ENCODE assay signal across 1 cellular context in the genomic region with DNA sequence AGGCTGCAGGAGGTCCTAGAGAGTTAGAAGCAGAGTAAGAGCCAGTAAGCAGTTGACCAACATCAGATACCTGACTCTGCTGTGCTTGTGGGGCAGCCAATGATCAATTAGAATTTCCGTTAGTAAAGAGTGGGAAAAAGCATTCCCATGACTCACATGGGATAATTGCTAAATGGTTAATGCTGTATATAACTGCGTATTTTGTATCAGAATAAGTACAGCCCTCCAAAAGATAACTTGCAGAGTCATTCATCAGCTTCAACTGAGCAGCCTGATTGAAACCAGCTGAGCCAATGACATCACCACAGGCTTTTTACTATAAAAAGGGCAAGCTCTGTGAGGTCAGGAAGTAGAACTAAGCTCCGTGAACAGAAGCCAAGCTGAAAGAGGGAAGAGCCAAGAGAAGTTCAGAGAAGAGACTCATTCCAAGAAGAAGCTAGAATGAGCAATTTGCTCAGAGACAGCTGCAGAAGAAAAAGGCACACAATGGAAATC.
TF ChIP-seq lines count a peak whose summit lies in the region.

No MANE protein-coding gene starts in this region.

TF ChIP-seq in HEK293, 187 proteins besides CTCF, POLR2A, EP300 and RAD21 (continued from another document and continues in another):
- TF ChIP-seq, protein P1, sequence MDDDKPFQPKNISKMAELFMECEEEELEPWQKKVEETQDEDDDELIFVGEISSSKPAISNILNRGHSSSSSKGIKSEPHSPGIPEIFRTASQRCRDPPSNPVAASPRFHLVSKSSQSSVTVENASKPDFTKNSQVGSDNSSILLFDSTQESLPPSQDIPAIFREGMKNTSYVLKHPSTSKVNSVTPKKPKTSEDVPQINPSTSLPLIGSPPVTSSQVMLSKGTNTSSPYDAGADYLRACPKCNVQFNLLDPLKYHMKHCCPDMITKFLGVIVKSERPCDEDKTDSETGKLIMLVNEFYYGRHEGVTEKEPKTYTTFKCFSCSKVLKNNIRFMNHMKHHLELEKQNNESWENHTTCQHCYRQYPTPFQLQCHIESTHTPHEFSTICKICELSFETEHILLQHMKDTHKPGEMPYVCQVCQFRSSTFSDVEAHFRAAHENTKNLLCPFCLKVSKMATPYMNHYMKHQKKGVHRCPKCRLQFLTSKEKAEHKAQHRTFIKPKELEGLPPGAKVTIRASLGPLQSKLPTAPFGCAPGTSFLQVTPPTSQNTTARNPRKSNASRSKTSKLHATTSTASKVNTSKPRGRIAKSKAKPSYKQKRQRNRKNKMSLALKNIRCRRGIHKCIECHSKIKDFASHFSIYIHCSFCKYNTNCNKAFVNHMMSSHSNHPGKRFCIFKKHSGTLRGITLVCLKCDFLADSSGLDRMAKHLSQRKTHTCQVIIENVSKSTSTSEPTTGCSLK (tag by site-specific recombination; IDR thresholded peaks at IDR 0.05) = no peak
- TF ChIP-seq FEZF1 (tag by site-specific recombination; IDR thresholded peaks at IDR 0.05) (peak; percentile 93), RBAK (tag by site-specific recombination; IDR thresholded peaks at IDR 0.05) (no peak), ZNF239 (tag by site-specific recombination; IDR thresholded peaks at IDR 0.05) (no peak), ZNF624 (tag by site-specific recombination; IDR thresholded peaks at IDR 0.05) (no peak), ZBTB17 (tag by site-specific recombination; IDR thresholded peaks at IDR 0.05) (no peak), ZBTB8A (tag by site-specific recombination; IDR thresholded peaks at IDR 0.05) (no peak), ZNF10 (tag by site-specific recombination; IDR thresholded peaks at IDR 0.05) (peak; percentile 74; the same call in 1 of the 2 replicates), ZNF707 (tag by site-specific recombination; IDR thresholded peaks at IDR 0.05) (no peak), SP7 (tag by site-specific recombination; IDR thresholded peaks at IDR 0.05) (peak; percentile 59), ZNF138 (tag by site-specific recombination; IDR thresholded peaks at IDR 0.05; ENCODE audit: borderline replicate concordance) (no peak), ZBTB21 (tag by site-specific recombination; IDR thresholded peaks at IDR 0.05) (peak; percentile 68), ZNF391 (tag by site-specific recombination; IDR thresholded peaks at IDR 0.05; ENCODE audit: borderline replicate concordance, low read depth) (no peak), ZNF121 (tag by site-specific recombination; IDR thresholded peaks at IDR 0.05) (no peak), OVOL3 (tag by site-specific recombination; IDR thresholded peaks at IDR 0.05) (no peak), ZNF223 (tag by site-specific recombination; IDR thresholded peaks at IDR 0.05) (no peak), KLF1 (tag by site-specific recombination; IDR thresholded peaks at IDR 0.05) (no peak), ZNF843 (tag by site-specific recombination; IDR thresholded peaks at IDR 0.05) (0 out of 2 replicates have a peak, but pooled peaks have one; percentile 22), ZNF473 (tag by site-specific recombination; IDR thresholded peaks at IDR 0.05) (no peak), ZNF660 (tag by site-specific recombination; IDR thresholded peaks at IDR 0.05) (no peak), ZFP69B (tag by site-specific recombination; IDR thresholded peaks at IDR 0.05) (0 out of 2 replicates have a peak, but pooled peaks have one; percentile 20), ZNF366 (tag by site-specific recombination; conservative IDR thresholded peaks at IDR 0.05) (no peak), ZNF266 (tag by site-specific recombination; IDR thresholded peaks at IDR 0.05; ENCODE audit: low read depth) (no peak), KLF9 (tag by site-specific recombination; IDR thresholded peaks at IDR 0.05; ENCODE audit: low read depth) (no peak), ZNF341 (tag by site-specific recombination; IDR thresholded peaks at IDR 0.05; ENCODE audit: low read depth) (no peak), ZNF510 (tag by site-specific recombination; IDR thresholded peaks at IDR 0.05; ENCODE audit: insufficient replicate concordance) (no peak), ZNF23 (tag by site-specific recombination; IDR thresholded peaks at IDR 0.05; ENCODE audit: borderline replicate concordance) (no peak), ZNF350 (tag by site-specific recombination; IDR thresholded peaks at IDR 0.05) (no peak), GLI2 (tag by site-specific recombination; IDR thresholded peaks at IDR 0.05; ENCODE audit: borderline replicate concordance, low read depth) (no peak), HOXC10 (CRISPR knock-in tag; IDR thresholded peaks at IDR 0.05) (no peak), ZNF549 (tag by site-specific recombination; IDR thresholded peaks at IDR 0.05) (no peak), ZNF24 (tag by site-specific recombination; IDR thresholded peaks at IDR 0.05) (no peak), TRIM28 (IDR thresholded peaks at IDR 0.05; ENCODE audit: borderline replicate concordance, low read length) (peak; percentile 71; the same call in 1 of the 2 replicates), ZNF544 (tag by site-specific recombination; IDR thresholded peaks at IDR 0.05) (no peak), GLIS2 (tag by site-specific recombination; IDR thresholded peaks at IDR 0.05) (no peak), TCF7L2 (IDR thresholded peaks at IDR 0.05; ENCODE audit: borderline replicate concordance, low read depth, low read length) (no peak), ZEB2 (tag by site-specific recombination; IDR thresholded peaks at IDR 0.05) (peak; percentile 62; the same call in 1 of the 2 replicates), ZNF335 (tag by site-specific recombination; conservative IDR thresholded peaks at IDR 0.05) (peak; percentile 44), SALL2 (tag by site-specific recombination; IDR thresholded peaks at IDR 0.05; ENCODE audit: borderline replicate concordance) (no peak), ZBTB1 (tag by site-specific recombination; IDR thresholded peaks at IDR 0.05) (no peak), SCRT2 (tag by site-specific recombination; IDR thresholded peaks at IDR 0.05) (no peak), ZNF626 (tag by site-specific recombination; IDR thresholded peaks at IDR 0.05) (no peak), GLIS1 (tag by site-specific recombination; IDR thresholded peaks at IDR 0.05) (peak; percentile 27; the same call in 1 of the 2 replicates), ZNF585B (tag by site-specific recombination; IDR thresholded peaks at IDR 0.05) (no peak), ZNF416 (tag by site-specific recombination; IDR thresholded peaks at IDR 0.05) (no peak), ZNF596 (tag by site-specific recombination; IDR thresholded peaks at IDR 0.05) (no peak)
- TF ChIP-seq, protein P2, sequence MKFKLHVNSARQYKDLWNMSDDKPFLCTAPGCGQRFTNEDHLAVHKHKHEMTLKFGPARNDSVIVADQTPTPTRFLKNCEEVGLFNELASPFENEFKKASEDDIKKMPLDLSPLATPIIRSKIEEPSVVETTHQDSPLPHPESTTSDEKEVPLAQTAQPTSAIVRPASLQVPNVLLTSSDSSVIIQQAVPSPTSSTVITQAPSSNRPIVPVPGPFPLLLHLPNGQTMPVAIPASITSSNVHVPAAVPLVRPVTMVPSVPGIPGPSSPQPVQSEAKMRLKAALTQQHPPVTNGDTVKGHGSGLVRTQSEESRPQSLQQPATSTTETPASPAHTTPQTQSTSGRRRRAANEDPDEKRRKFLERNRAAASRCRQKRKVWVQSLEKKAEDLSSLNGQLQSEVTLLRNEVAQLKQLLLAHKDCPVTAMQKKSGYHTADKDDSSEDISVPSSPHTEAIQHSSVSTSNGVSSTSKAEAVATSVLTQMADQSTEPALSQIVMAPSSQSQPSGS (tag by site-specific recombination; IDR thresholded peaks at IDR 0.05; ENCODE audit: low read depth) = peak; percentile 72
- TF ChIP-seq, protein P3, sequence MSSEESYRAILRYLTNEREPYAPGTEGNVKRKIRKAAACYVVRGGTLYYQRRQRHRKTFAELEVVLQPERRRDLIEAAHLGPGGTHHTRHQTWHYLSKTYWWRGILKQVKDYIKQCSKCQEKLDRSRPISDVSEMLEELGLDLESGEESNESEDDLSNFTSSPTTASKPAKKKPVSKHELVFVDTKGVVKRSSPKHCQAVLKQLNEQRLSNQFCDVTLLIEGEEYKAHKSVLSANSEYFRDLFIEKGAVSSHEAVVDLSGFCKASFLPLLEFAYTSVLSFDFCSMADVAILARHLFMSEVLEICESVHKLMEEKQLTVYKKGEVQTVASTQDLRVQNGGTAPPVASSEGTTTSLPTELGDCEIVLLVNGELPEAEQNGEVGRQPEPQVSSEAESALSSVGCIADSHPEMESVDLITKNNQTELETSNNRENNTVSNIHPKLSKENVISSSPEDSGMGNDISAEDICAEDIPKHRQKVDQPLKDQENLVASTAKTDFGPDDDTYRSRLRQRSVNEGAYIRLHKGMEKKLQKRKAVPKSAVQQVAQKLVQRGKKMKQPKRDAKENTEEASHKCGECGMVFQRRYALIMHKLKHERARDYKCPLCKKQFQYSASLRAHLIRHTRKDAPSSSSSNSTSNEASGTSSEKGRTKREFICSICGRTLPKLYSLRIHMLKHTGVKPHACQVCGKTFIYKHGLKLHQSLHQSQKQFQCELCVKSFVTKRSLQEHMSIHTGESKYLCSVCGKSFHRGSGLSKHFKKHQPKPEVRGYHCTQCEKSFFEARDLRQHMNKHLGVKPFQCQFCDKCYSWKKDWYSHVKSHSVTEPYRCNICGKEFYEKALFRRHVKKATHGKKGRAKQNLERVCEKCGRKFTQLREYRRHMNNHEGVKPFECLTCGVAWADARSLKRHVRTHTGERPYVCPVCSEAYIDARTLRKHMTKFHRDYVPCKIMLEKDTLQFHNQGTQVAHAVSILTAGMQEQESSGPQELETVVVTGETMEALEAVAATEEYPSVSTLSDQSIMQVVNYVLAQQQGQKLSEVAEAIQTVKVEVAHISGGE (tag by site-specific recombination; conservative IDR thresholded peaks at IDR 0.05; ENCODE audit: low read depth) = no peak
- TF ChIP-seq, protein P4, sequence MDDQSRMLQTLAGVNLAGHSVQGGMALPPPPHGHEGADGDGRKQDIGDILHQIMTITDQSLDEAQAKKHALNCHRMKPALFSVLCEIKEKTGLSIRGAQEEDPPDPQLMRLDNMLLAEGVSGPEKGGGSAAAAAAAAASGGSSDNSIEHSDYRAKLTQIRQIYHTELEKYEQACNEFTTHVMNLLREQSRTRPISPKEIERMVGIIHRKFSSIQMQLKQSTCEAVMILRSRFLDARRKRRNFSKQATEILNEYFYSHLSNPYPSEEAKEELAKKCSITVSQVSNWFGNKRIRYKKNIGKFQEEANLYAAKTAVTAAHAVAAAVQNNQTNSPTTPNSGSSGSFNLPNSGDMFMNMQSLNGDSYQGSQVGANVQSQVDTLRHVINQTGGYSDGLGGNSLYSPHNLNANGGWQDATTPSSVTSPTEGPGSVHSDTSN (CRISPR knock-in tag; IDR thresholded peaks at IDR 0.05) = no peak
- TF ChIP-seq, protein P5, sequence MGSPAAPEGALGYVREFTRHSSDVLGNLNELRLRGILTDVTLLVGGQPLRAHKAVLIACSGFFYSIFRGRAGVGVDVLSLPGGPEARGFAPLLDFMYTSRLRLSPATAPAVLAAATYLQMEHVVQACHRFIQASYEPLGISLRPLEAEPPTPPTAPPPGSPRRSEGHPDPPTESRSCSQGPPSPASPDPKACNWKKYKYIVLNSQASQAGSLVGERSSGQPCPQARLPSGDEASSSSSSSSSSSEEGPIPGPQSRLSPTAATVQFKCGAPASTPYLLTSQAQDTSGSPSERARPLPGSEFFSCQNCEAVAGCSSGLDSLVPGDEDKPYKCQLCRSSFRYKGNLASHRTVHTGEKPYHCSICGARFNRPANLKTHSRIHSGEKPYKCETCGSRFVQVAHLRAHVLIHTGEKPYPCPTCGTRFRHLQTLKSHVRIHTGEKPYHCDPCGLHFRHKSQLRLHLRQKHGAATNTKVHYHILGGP (tag by site-specific recombination; IDR thresholded peaks at IDR 0.05) = no peak
- TF ChIP-seq, protein P6, sequence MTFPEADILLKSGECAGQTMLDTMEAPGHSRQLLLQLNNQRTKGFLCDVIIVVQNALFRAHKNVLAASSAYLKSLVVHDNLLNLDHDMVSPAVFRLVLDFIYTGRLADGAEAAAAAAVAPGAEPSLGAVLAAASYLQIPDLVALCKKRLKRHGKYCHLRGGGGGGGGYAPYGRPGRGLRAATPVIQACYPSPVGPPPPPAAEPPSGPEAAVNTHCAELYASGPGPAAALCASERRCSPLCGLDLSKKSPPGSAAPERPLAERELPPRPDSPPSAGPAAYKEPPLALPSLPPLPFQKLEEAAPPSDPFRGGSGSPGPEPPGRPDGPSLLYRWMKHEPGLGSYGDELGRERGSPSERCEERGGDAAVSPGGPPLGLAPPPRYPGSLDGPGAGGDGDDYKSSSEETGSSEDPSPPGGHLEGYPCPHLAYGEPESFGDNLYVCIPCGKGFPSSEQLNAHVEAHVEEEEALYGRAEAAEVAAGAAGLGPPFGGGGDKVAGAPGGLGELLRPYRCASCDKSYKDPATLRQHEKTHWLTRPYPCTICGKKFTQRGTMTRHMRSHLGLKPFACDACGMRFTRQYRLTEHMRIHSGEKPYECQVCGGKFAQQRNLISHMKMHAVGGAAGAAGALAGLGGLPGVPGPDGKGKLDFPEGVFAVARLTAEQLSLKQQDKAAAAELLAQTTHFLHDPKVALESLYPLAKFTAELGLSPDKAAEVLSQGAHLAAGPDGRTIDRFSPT (tag by site-specific recombination; IDR thresholded peaks at IDR 0.05) = 0 out of 2 replicates have a peak, but pooled peaks have one; percentile 40
- TF ChIP-seq, protein P7, sequence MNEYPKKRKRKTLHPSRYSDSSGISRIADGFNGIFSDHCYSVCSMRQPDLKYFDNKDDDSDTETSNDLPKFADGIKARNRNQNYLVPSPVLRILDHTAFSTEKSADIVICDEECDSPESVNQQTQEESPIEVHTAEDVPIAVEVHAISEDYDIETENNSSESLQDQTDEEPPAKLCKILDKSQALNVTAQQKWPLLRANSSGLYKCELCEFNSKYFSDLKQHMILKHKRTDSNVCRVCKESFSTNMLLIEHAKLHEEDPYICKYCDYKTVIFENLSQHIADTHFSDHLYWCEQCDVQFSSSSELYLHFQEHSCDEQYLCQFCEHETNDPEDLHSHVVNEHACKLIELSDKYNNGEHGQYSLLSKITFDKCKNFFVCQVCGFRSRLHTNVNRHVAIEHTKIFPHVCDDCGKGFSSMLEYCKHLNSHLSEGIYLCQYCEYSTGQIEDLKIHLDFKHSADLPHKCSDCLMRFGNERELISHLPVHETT (tag by site-specific recombination; IDR thresholded peaks at IDR 0.05) = no peak
